Comparison of ENCODE assay signal across 28 cellular contexts in the genomic region with DNA sequence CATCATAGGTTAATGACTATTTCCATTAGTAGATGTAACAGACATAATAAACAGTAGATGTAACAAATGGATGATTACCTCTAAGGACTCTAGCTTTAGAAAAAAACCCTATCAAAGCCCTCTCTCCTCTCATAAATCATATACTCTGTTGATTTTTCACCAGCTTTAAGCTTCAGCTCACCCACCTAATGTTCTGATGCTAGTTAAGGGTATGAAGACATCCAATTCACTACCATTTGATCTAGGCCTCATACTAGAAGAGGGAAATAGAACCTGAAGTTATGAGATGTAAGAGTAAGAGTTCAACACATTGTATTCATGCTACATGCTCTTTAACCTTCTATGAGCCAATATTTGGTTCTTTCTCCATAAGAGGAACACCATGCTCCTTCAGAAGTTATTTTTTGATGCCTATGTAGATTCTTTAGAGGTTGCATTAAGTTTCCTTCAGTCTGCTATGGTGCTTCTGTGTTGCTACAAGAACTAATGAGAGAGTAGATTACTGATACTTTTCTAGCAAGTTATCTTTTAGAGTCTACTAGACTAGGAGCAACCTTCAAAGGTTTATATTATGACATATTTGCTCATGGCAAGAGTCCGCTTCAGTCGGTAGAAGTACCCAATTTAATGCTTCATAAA. TPM values are rescaled to one million over a fixed set of nuclear protein-coding genes. Genes with fewer than 3 reads are reported as not detected.
"Had no signal": no experiment of that assay in that cellular context is flagged by ENCODE, and none has a peak within 500 bp of the region (broad histone marks: within the 10 kb centered on the region; RNA-seq: fewer than 3 reads in every experiment).

No MANE protein-coding gene starts in this region.

- H3K27me3 ChIP-seq: colonic mucosa, dorsolateral prefrontal cortex, esophagus muscularis mucosa, esophagus squamous epithelium, foreskin keratinocyte, gastrocnemius medialis, gastroesophageal sphincter, heart left ventricle, heart right ventricle had no signal

- H3K36me3 ChIP-seq: colonic mucosa had no signal

- DNase-seq: colonic mucosa; cortex of kidney; dermis blood vessel endothelial cell; dorsolateral prefrontal cortex; effector CD4-positive, alpha-beta T cell; effector CD8-positive, alpha-beta T cell; effector memory CD4-positive, alpha-beta T cell; effector memory CD8-positive, alpha-beta T cell; endodermal cell; erythroblast; esophagus squamous epithelium; foreskin fibroblast; foreskin keratinocyte; foreskin melanocyte; gastrocnemius medialis; glutamatergic neuron; head of caudate nucleus; heart left ventricle; heart right ventricle had no signal

- H3K4me3 ChIP-seq: colonic mucosa, coronary artery, dorsolateral prefrontal cortex, esophagus muscularis mucosa, esophagus squamous epithelium, gastrocnemius medialis, gastroesophageal sphincter, heart left ventricle, heart right ventricle had no signal

- H3K4me1 ChIP-seq: colonic mucosa, esophagus squamous epithelium, foreskin keratinocyte, gastrocnemius medialis had no signal

- H3K27ac ChIP-seq: colonic mucosa, coronary artery, dorsolateral prefrontal cortex, epithelial cell of prostate, esophagus muscularis mucosa, foreskin keratinocyte, gastrocnemius medialis, gastroesophageal sphincter, heart left ventricle, heart right ventricle had no signal

- H3K9me3 ChIP-seq: colonic mucosa, esophagus muscularis mucosa, esophagus squamous epithelium, gastrocnemius medialis, gastroesophageal sphincter, heart left ventricle, heart right ventricle had no signal

- FAIRE-seq: colon, endometrium, endothelial cell of umbilical vein, frontal cortex had no signal

- ATAC-seq: effector memory CD8-positive, alpha-beta T cell; esophagus mucosa; foreskin keratinocyte; gastrocnemius medialis; gastroesophageal sphincter; heart left ventricle; heart right ventricle had no signal

RNA-seq across cellular contexts. Expression of gene A2M, which starts 16.0 kb away (rescaled TPM):
- total RNA-seq: foreskin keratinocyte had no signal
